In the genomic region with DNA sequence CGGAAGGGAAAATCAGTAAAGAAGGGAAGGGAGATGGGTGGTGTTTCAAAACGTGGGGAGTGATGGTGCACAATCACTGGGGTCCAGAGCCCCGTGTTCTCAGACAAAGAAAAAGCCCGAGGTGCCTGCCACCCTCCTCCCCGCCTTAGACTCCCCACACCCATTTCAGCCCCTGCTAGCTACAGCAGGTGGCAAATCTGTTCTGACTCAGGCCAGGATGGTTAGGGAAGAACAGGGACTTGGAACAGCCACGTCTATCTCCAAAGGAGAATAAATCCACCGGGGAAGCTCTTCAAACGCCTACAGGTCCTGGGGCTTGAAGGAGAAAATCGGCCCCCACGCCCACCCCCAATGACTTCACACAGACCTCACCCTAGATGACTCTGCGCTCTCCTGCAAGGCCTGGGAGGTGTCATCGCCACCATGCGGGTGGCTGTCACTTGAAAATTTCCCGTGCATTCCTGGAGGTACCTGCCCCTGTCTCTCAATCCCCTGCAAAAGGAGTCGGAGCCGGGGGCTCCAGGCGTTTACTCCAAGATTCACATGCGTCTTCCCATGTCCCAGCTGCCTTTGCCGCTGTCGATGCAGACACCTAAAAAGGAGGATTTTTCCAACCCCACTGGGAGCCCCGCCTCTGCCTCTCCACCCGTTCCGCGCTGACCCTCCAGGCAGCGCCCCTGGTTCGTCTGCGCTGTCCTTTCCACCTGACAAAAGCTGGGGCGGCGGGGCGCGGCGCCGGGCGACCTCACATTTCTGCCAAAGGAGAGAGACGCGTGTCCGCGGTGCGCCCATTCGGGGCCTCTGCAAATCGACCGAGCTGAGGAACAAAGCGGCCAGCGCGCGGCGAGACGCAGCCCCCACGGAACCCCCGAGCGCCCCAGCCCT, we compare ENCODE assay signal across 1 cellular context.
TF ChIP-seq lines count a peak whose summit lies in the region.

No MANE protein-coding gene starts in this region.

TF ChIP-seq in GM23338, 12 proteins besides CTCF, POLR2A, EP300 and RAD21 (continued from another document):
- TF ChIP-seq REST (IDR thresholded peaks at IDR 0.05; ENCODE audit: unreplicated experiment) (no peak), ZNF331 (CRISPR knock-in tag; IDR thresholded peaks at IDR 0.05; ENCODE audit: low read depth) (no peak), POLR2AphosphoS5 (IDR thresholded peaks at IDR 0.05; ENCODE audit: low read depth) (no peak), EZH2 (IDR thresholded peaks at IDR 0.05; ENCODE audit: low read depth, unreplicated experiment) (no peak)
